2 cellular contexts compared by ENCODE assay signal in genomic region chr6:44062105-44062770, GRCh38.
A peak's percentile ranks its signal among the peaks of the same experiment; 100 is the strongest.
TF ChIP-seq lines count a peak whose summit lies in the region.

No MANE protein-coding gene starts in this region.

TF ChIP-seq in HEK293, 187 proteins besides CTCF, POLR2A, EP300 and RAD21 (continued from another document):
- TF ChIP-seq ZNF610 (tag by site-specific recombination; IDR thresholded peaks at IDR 0.05; ENCODE audit: borderline replicate concordance) (no peak), ZNF623 (tag by site-specific recombination; IDR thresholded peaks at IDR 0.05) (no peak)
TF ChIP-seq in HEK293: peak in this region for 3.

TF ChIP-seq in K562, 482 proteins besides CTCF, POLR2A, EP300 and RAD21 (continued from another document):
- TF ChIP-seq PYGO2 (tag; IDR thresholded peaks at IDR 0.05) = 0 out of 2 replicates have a peak, but pooled peaks have one; percentile 19
- TF ChIP-seq POU5F1 (IDR thresholded peaks at IDR 0.05; ENCODE audit: borderline replicate concordance, low read depth, low read length, partially characterized antibody) = no peak
- TF ChIP-seq SMAD1 (IDR thresholded peaks at IDR 0.05; ENCODE audit: low read depth, low read length, partially characterized antibody) = no peak
- no peak for TF ChIP-seq TEAD4 (IDR thresholded peaks at IDR 0.05; ENCODE audit: low read length)
- no peak for TF ChIP-seq TEAD4 (CRISPR knock-in tag; IDR thresholded peaks at IDR 0.05; ENCODE audit: borderline replicate concordance)
- TF ChIP-seq ILK (tag; IDR thresholded peaks at IDR 0.05; ENCODE audit: borderline replicate concordance, low read depth) = no peak
- TF ChIP-seq MEIS2 (IDR thresholded peaks at IDR 0.05; ENCODE audit: partially characterized antibody) = no peak
- TF ChIP-seq TEAD1 (CRISPR knock-in tag; IDR thresholded peaks at IDR 0.05) = 0 out of 4 replicates have a peak, but pooled peaks of 1 of the 2 experiments have one; percentile 32
- peak; percentile 79 for TF ChIP-seq ZNF165 (CRISPR knock-in tag; IDR thresholded peaks at IDR 0.05; ENCODE audit: borderline replicate concordance)
- no peak for TF ChIP-seq CREBBP (IDR thresholded peaks at IDR 0.05; ENCODE audit: low read depth, low read length)
- TF ChIP-seq HEY1 (CRISPR knock-in tag; IDR thresholded peaks at IDR 0.05; ENCODE audit: borderline replicate concordance) = peak; percentile 75; the same call in 1 of the 2 replicates
- TF ChIP-seq MCM2 (IDR thresholded peaks at IDR 0.05; ENCODE audit: low read depth) = no peak
- TF ChIP-seq PATZ1 (CRISPR knock-in tag; IDR thresholded peaks at IDR 0.05; ENCODE audit: borderline replicate concordance) = peak; percentile 44; the same call in 1 of the 2 replicates
- TF ChIP-seq MNT (conservative IDR thresholded peaks at IDR 0.05) = no peak
- TF ChIP-seq ZNF407 (IDR thresholded peaks at IDR 0.05; ENCODE audit: low read depth) = no peak; the same call in 1 of the 2 replicates
TF ChIP-seq in K562: peak in this region for 9.
